Comparison of ENCODE assay signal across 8 cellular contexts in genomic region chr2:137947714-137948336, GRCh38. TPM values are rescaled to one million over a fixed set of nuclear protein-coding genes. Genes with fewer than 3 reads are reported as not detected.
A peak's percentile ranks its signal among the peaks of the same experiment; 100 is the strongest.
DNase-seq lines count a peak whose midpoint lies in the region; ATAC-seq, FAIRE-seq and TF ChIP-seq lines count a peak whose summit lies in the region.

No MANE protein-coding gene starts in this region.

- H3K36me3 Mint-ChIP-seq in brain: no peaks in the 10 kb centered on the region

- peaks cover 8% of the 10 kb centered on the region for H3K4me1 Mint-ChIP-seq in brain

- no peak overlapping the region for H3K27ac ChIP-seq in 22Rv1

- peak; percentile 89 for FAIRE-seq in islet of Langerhans (lab: Jason Lieb, UNC)

- no peaks in the 10 kb centered on the region for H3K27me3 Mint-ChIP-seq in brain

- in situ Hi-C loops in KBM-7 (cut with MboI; ENCODE audit: low pct_unique_long_range_greater_than_20kb, low sequenced_read_pairs): no loop called here

- peak overlapping the region in 1 of 5 experiments; percentile 16 for H3K27ac Mint-ChIP-seq in brain

- TF ChIP-seq CTCF in 22Rv1 (IDR thresholded peaks at IDR 0.05) (peak; percentile 51), GM10266 (IDR thresholded peaks at IDR 0.05; ENCODE audit: control insufficient read depth, insufficient read depth, low read depth, missing control alignments) (peak; percentile 48), brain (conservative IDR thresholded peaks at IDR 0.05) (peak; percentile 65 to 75)

- H3K4me3 Mint-ChIP-seq in brain: no peak overlapping the region

- no peak for ATAC-seq in GM18517 (IDR thresholded peaks at IDR 0.05; ENCODE audit: unreplicated experiment)

- peaks cover 0 to 6% (median 0%) of the 10 kb centered on the region in 5 experiments for H3K9me3 Mint-ChIP-seq in brain

- DNase-seq in GM10266 (ENCODE audit: extremely low spot score) (peak; percentile 10), KBM-7 (peak; percentile 77), RPMI8226 (peak; percentile 46)
- peak; percentile 29 to 35 for DNase-seq in stimulated activated CD4-positive, alpha-beta T cell treated with anti-CD3 and anti-CD28 coated beads, Interleukin-2, amount 100 ng/mL, for 24 hours

RNA-seq across cellular contexts. Expression of gene HNMT, which starts 16.4 kb away (rescaled TPM):
- 2.6 TPM for polyA plus RNA-seq in brain (ENCODE audit: insufficient read depth, low read depth, low replicate concordance)

Comparison
In these comparisons a context has a peak if more than half of its experiments do, and no peak if none do; other contexts are left out.
1. DNase-seq: peak in every context shown above with its lines; median percentile 77 in KBM-7; 46 in RPMI8226; 32 in stimulated activated CD4-positive, alpha-beta T cell treated with anti-CD3 and anti-CD28 coated beads, Interleukin-2, amount 100 ng/mL, for 24 hours; 10 in GM10266.